Comparison of ENCODE assay signal across 17 cellular contexts in the genomic region with DNA sequence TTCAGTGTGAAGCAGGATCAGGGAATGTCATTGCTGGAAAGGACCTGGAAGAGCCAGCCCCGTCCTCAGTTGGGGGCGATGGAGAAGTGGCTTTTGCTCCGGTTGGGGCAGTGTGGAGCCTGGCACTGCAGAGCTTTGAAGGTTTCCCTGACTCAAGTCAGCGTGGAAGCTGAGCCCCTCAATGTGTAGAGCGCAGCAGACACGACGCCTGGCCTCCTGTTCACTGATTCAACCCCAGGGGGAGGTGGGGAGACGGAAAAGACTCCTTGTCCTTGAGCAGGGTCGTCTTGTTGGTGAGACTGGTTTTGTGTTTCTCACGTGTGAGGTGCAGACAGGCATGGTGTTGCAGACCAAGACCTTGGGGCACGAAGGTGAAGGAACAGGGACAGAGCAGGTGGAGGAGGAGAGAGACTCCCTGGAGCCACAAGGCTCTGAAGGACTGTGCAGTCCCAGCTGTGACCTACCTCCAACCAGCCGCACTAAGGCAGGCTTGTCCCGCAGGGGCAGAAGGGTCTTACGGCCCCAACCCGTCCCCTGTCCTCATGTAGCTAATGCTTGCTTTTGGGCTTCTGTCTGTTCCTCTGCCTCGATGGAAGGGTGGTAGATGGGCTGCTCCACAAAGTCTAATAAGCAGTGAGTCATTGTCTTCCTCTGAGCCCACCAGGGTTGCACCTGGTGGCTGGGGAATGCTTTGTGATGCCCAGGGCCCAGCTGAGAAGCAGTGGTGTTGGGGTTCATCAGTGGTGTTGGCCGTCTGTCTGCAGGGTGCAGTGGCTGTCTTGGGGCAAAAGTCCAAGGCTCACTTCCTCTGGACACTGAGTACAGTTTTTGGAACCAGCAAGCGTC. TPM values are rescaled to one million over a fixed set of nuclear protein-coding genes. Genes with fewer than 3 reads are reported as not detected.
DNase-seq lines count a peak whose midpoint lies in the region; ATAC-seq, FAIRE-seq and TF ChIP-seq lines count a peak whose summit lies in the region.
"Had no signal": no experiment of that assay in that cellular context is flagged by ENCODE, and none has a peak within 500 bp of the region (broad histone marks: within the 10 kb centered on the region; RNA-seq: fewer than 3 reads in every experiment).

No MANE protein-coding gene starts in this region.

- no peak overlapping the region for H2BK5ac ChIP-seq in H9 (ENCODE audit: insufficient read length, low read length)

- no peak overlapping the region for H3K56ac ChIP-seq in H9 (ENCODE audit: insufficient read length, low read depth, low read length)

- H3K36me3 Mint-ChIP-seq in H9 (ENCODE audit: insufficient read depth in 1 of 3, low read depth in 3 of 3) (peaks cover 0 to 9% (median 6%) of the 10 kb centered on the region in 3 experiments; a peak in 5 of 7 replicates), chondrocyte (ENCODE audit: low read depth) (peaks cover 7% of the 10 kb centered on the region)

- no peaks in the 10 kb centered on the region for H3K79me1 ChIP-seq in H9 (ENCODE audit: insufficient read depth, low read depth, low read length, poor library complexity, severe bottlenecking)

- H3K14ac ChIP-seq in H9 (ENCODE audit: insufficient read depth, low read length), result no peak overlapping the region

- ATAC-seq in pancreas (peak; percentile 17 to 37 (median 26)), GM18907 (IDR thresholded peaks at IDR 0.05; ENCODE audit: unreplicated experiment) (no peak), HG02852 (IDR thresholded peaks at IDR 0.05; ENCODE audit: unreplicated experiment) (no peak)
- ATAC-seq: Right ventricle myocardium inferior had no signal

- no peaks in the 10 kb centered on the region for H4K20me1 ChIP-seq in H9 (ENCODE audit: control insufficient read depth, insufficient read depth, insufficient read length)

- H3K4ac ChIP-seq in H9 (ENCODE audit: low read depth, low read length), result no peak overlapping the region

- no peaks in the 10 kb centered on the region for H3K27me3 Mint-ChIP-seq in H9 (ENCODE audit: low read depth)
- no peaks in the 10 kb centered on the region for H3K27me3 Mint-ChIP-seq in chondrocyte (ENCODE audit: low read depth)
- H3K27me3 Mint-ChIP-seq: naive B cell had no signal

- H3K4me3 Mint-ChIP-seq in H9, result no peak overlapping the region
- H3K4me3 Mint-ChIP-seq in chondrocyte (ENCODE audit: unreplicated experiment), result no peak overlapping the region
- H3K4me3 Mint-ChIP-seq: HFFc6 had no signal

- no CpG with 5 or more reads among the region's 18 CpGs for WGBS in H9 (ENCODE audit: extremely low coverage, insufficient read length, low lambda C conversion rate)
- WGBS in pancreas, 2 donors, result 76 to 78% methylated on average over 18 of the region's 18 CpGs

- peaks cover 6% of the 10 kb centered on the region for H3K4me1 ChIP-seq in H9 (ENCODE audit: insufficient read depth, low read length)
- peaks cover 13 to 22% (median 14%) of the 10 kb centered on the region in 3 donors for H3K4me1 ChIP-seq in pancreas

- H2AK5ac ChIP-seq in H9 (ENCODE audit: insufficient read length, low read length), result no peak overlapping the region

- no peak overlapping the region for H2BK12ac ChIP-seq in H9 (ENCODE audit: insufficient read length, low read depth, low read length)

- peak overlapping the region in 2 of 3 experiments; percentile 12 to 66; a peak in 2 of 7 replicates for H3K27ac Mint-ChIP-seq in H9
- no peak overlapping the region for H3K27ac Mint-ChIP-seq in chondrocyte (ENCODE audit: unreplicated experiment)
- H3K27ac Mint-ChIP-seq: HFFc6 had no signal

- H3K23ac ChIP-seq in H9 (ENCODE audit: insufficient read length, low read depth, low read length), result no peak overlapping the region

- no peak overlapping the region for H3K18ac ChIP-seq in H9 (ENCODE audit: insufficient read length, low read depth, low read length)

- TF ChIP-seq CTCF in C4-2B (conservative IDR thresholded peaks at IDR 0.05), result no peak
- no peak for TF ChIP-seq CTCF in H9 (conservative IDR thresholded peaks at IDR 0.05)
- TF ChIP-seq CTCF in chondrocyte (IDR thresholded peaks at IDR 0.05), result no peak
- no peak for TF ChIP-seq CTCF in pancreas (IDR thresholded peaks at IDR 0.05)

- no peaks in the 10 kb centered on the region for H3K9me3 ChIP-seq in H9 (ENCODE audit: control insufficient read depth, low read depth, low read length)
- no peaks in the 10 kb centered on the region for H3K9me3 ChIP-seq in pancreas
- H3K9me3 ChIP-seq: tibial nerve had no signal

- no peak overlapping the region for H4K8ac ChIP-seq in H9 (replicated peaks; ENCODE audit: insufficient read length, low read depth, low read length)

- H2AFZ ChIP-seq in H9 (ENCODE audit: low read length), result no peak overlapping the region

- no peak overlapping the region for H4K91ac ChIP-seq in H9 (ENCODE audit: insufficient read length, low read depth, low read length)

- no peak overlapping the region for H2BK15ac ChIP-seq in H9 (ENCODE audit: low read depth, low read length)

- no peaks in the 10 kb centered on the region for H3K36me3 ChIP-seq in pancreas

- H2BK20ac ChIP-seq in H9 (ENCODE audit: low read depth, low read length, poor library complexity, severe bottlenecking), result no peak overlapping the region

- H3K27ac ChIP-seq in C4-2B, result peak overlapping the region; percentile 48
- no peak overlapping the region for H3K27ac ChIP-seq in H9 (ENCODE audit: insufficient read length, low read depth, low read length)
- H3K27ac ChIP-seq in pancreas, result peak overlapping the region in 1 of 4 donors; percentile 31

- H3K23me2 ChIP-seq in H9 (ENCODE audit: insufficient read length, low read depth, low read length, poor library complexity, severe bottlenecking), result no peaks in the 10 kb centered on the region

- no peaks in the 10 kb centered on the region for H3K27me3 ChIP-seq in H9 (ENCODE audit: insufficient read depth, low read length)
- H3K27me3 ChIP-seq in pancreas, result no peaks in the 10 kb centered on the region
- H3K27me3 ChIP-seq: tibial nerve had no signal

- H4K5ac ChIP-seq in H9 (ENCODE audit: insufficient read length, low read depth, low read length), result no peak overlapping the region

- DNase-seq in H9 (no peak), chondrocyte (ENCODE audit: low spot score) (peak; percentile 78), pancreas (no peak), NCI-H345 treated with DMSO at 0.1 percent for 48 hours (lab: John Stamatoyannopoulos, UW; ENCODE audit: unreplicated experiment) (no peak), NCI-H774 (lab: John Stamatoyannopoulos, UW) (no peak)
- DNase-seq: central memory CD4-positive, alpha-beta T cell; DND-41; foreskin fibroblast; HFFc6; naive B cell; NCI-H1048; NCI-H82 had no signal

- H3K9me3 Mint-ChIP-seq in H9 (no peaks in the 10 kb centered on the region), chondrocyte (ENCODE audit: low read depth) (no peaks in the 10 kb centered on the region)
- H3K9me3 Mint-ChIP-seq: HFFc6, naive B cell had no signal

- H3T11ph ChIP-seq in H9 (ENCODE audit: low read length), result no peak overlapping the region

- no peak overlapping the region for H3K4me3 ChIP-seq in pancreas
- H3K4me3 ChIP-seq: tibial nerve had no signal

- no peaks in the 10 kb centered on the region for H3K79me2 ChIP-seq in H9 (ENCODE audit: insufficient read depth, low read length)

- H3K4me1 Mint-ChIP-seq in H9 (peaks cover 35 to 44% of the 10 kb centered on the region in 2 experiments), chondrocyte (ENCODE audit: low read depth) (peaks cover 44% of the 10 kb centered on the region)

- no peak overlapping the region for H3K4me2 ChIP-seq in H9 (ENCODE audit: insufficient read depth, insufficient read length, low read length)

- no peak overlapping the region for H3K9ac ChIP-seq in H9 (ENCODE audit: extremely low read depth, insufficient read length, low read length)

- no peak for FAIRE-seq in pancreas (lab: Jason Lieb, UNC)

- intact Hi-C loops in pancreas (cut with DNase I), result no loop called here

- H2BK120ac ChIP-seq in H9 (ENCODE audit: low read depth, low read length, poor library complexity, severe bottlenecking), result no peak overlapping the region

RNA-seq across cellular contexts. Expression of a gene that starts 47.8 kb away (rescaled TPM):
- total RNA-seq in H9 (2021) (129 and 132 TPM in 2 replicates), chondrocyte (197 to 352 TPM (median 345 TPM) in 3 replicates), pancreas (100 to 1,000 TPM in 2 of 6 donors, 10 to 100 TPM in 4; 91.8 to 134 (median 98.1) TPM)
- 100 to 1,000 TPM; 174 to 242 TPM for polyA plus RNA-seq in pancreas

Comparison
In these comparisons a context has a peak if more than half of its experiments do, and no peak if none do; other contexts are left out.
1. ATAC-seq: peak in pancreas (4 of 4); none in GM18907 (single experiment) and HG02852 (single experiment).